ENCODE assay signal across 21 cellular contexts in the genomic region with DNA sequence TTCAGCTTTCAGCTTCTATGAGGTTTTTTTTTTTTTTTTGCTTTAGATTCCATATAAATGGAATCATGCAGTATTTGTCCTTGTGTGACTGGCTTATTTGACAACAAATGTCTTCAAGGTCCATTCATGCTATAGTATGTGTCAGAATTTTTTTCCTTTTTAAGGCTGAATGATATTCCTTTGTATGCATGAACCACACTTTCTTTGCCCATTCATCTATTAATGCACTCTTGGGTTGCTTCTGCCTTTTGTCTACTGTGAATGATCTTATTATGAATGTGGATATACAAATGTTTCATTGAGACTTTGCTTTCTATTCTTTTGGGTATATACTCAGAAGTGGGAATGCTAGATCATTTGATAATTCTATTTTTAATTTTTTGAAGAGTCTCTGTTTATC. TPM values are rescaled to one million over a fixed set of nuclear protein-coding genes. Genes with fewer than 3 reads are reported as not detected.
"Had no signal": no experiment of that assay in that cellular context is flagged by ENCODE, and none has a peak within 500 bp of the region (broad histone marks: within the 10 kb centered on the region; RNA-seq: fewer than 3 reads in every experiment).

No MANE protein-coding gene starts in this region.

- H3K27ac Mint-ChIP-seq: dendritic cell treated with granulocyte-macrophage colony-stimulating factor and Interleukin-4, amounts not matched to agents 40 ng/mL and 50 ng/mL, for 4 days; effector memory CD8-positive, alpha-beta T cell; endodermal cell had no signal

- ATAC-seq: effector memory CD8-positive, alpha-beta T cell; esophagus mucosa; foreskin keratinocyte; gastrocnemius medialis; gastroesophageal sphincter; heart left ventricle; heart right ventricle had no signal

- H3K4me3 Mint-ChIP-seq: dendritic cell treated with granulocyte-macrophage colony-stimulating factor and Interleukin-4, amounts not matched to agents 40 ng/mL and 50 ng/mL, for 4 days; effector memory CD8-positive, alpha-beta T cell; endodermal cell had no signal

- DNase-seq: colonic mucosa; cortex of kidney; dermis blood vessel endothelial cell; dorsolateral prefrontal cortex; effector CD4-positive, alpha-beta T cell; effector CD8-positive, alpha-beta T cell; effector memory CD4-positive, alpha-beta T cell; effector memory CD8-positive, alpha-beta T cell; erythroblast; esophagus squamous epithelium; foreskin fibroblast; foreskin keratinocyte; gastrocnemius medialis; glutamatergic neuron; head of caudate nucleus; heart left ventricle; heart right ventricle had no signal

- H3K9me3 Mint-ChIP-seq: dendritic cell treated with granulocyte-macrophage colony-stimulating factor and Interleukin-4, amounts not matched to agents 40 ng/mL and 50 ng/mL, for 4 days; effector memory CD8-positive, alpha-beta T cell; endodermal cell had no signal

RNA-seq across cellular contexts. Expression of a gene that starts 27.0 kb away (rescaled TPM):
- total RNA-seq: foreskin keratinocyte had no signal
